ENCODE assay signal across 30 cellular contexts in the genomic region with DNA sequence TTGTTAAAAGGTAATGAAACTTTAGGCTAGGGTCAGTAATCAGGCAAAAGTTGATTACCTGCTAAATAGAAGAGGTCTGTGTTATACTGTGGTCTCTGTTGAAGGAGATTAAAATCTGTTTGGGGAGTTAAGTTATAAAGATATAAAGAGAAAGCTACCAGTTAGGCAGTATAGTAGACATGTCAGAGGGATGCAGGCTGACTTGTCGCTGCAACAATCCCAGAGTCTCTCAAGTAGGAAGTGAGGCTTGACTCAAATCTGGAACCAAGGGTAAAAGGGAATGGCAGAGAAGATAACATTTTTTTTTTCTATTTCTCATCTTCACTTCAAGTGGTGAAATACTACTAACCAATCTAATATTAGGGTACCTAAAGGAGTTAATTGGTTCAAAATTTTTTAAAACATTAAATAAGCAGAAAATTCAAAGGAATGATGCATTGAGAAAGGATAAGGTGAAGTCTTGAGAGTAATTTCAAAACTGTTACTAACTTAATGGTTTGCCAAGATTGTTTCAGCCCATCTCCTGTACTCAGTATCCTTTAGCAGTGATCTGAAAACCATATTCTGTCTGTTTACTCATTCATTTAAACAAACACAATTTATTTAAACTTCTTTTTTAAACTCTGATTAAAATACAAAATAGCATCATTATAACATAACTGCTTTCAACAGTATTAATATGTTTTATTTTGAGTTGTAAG.
"Had no signal": no experiment of that assay in that cellular context is flagged by ENCODE, and none has a peak within 500 bp of the region (broad histone marks: within the 10 kb centered on the region; RNA-seq: fewer than 3 reads in every experiment).

No MANE protein-coding gene starts in this region.

- H3K27ac Mint-ChIP-seq: activated naive CD8-positive, alpha-beta T cell; activated T-helper 1 cell treated with anti-CD3 and anti-CD28 coated beads, Interleukin-12 subunit alpha, Interleukin-12 subunit beta, Interleukin-2, Interleukin-4 antibody, amounts not matched to agents 30 ng/mL and 10 ng/mL and 1 ng/mL, durations not matched to agents 14 hours and 24 hours and 36 hours; brain; stimulated activated memory B cell treated with anti-CD40 and anti-IgM and Interleukin-4, amounts not matched to agents 10 μg/mL and 1 μg/mL and 100 μg/mL, for 72 hours; stimulated activated naive CD8-positive, alpha-beta T cell treated with anti-CD3 and anti-CD28 coated beads, Interleukin-15, amount 100 ng/mL, for 72 hours; WTC11 had no signal

- H3K9me3 ChIP-seq: ascending aorta, heart left ventricle, left lung, lower lobe of right lung, pancreas, prostate gland, upper lobe of left lung, vagina had no signal

- H3K27ac ChIP-seq: ascending aorta, cardiac muscle cell, heart left ventricle, left lung, lower lobe of right lung, pancreas, prostate gland, upper lobe of left lung, vagina had no signal

- H3K4me3 Mint-ChIP-seq: activated T-helper 1 cell treated with anti-CD3 and anti-CD28 coated beads, Interleukin-12 subunit alpha, Interleukin-12 subunit beta, Interleukin-2, Interleukin-4 antibody, amounts not matched to agents 30 ng/mL and 10 ng/mL and 1 ng/mL, durations not matched to agents 14 hours and 24 hours and 36 hours; brain; stimulated activated memory B cell treated with anti-CD40 and anti-IgM and Interleukin-4, amounts not matched to agents 10 μg/mL and 1 μg/mL and 100 μg/mL, for 72 hours; WTC11 had no signal

- H3K27me3 Mint-ChIP-seq: activated naive CD8-positive, alpha-beta T cell; brain; stimulated activated memory B cell treated with anti-CD40 and anti-IgM and Interleukin-4, amounts not matched to agents 10 μg/mL and 1 μg/mL and 100 μg/mL, for 72 hours; stimulated activated naive CD8-positive, alpha-beta T cell treated with anti-CD3 and anti-CD28 coated beads, Interleukin-15, amount 100 ng/mL, for 72 hours had no signal

- H3K27me3 ChIP-seq: ascending aorta, cardiac muscle cell, heart left ventricle, left lung, pancreas, upper lobe of left lung, vagina had no signal

- FAIRE-seq: endothelial cell of umbilical vein, pancreas had no signal

- DNase-seq: activated CD4-positive, alpha-beta T cell treated with anti-CD3 and anti-CD28 coated beads for 1 hour; activated CD4-positive, alpha-beta T cell treated with anti-CD3 and anti-CD28 coated beads, Interleukin-2, amount 50 U/mL, for 1 hour; activated gamma-delta T cell; activated T-cell treated with anti-CD3 and anti-CD28 coated beads for 4 hours; foreskin fibroblast; heart left ventricle; left lung; lower lobe of right lung; mesendoderm; nucleus accumbens; pancreas; retina; stimulated activated CD4-positive, alpha-beta T cell treated with anti-CD3 and anti-CD28 coated beads, Interleukin-12 subunit alpha, Interleukin-12 subunit beta, amount 100 ng/mL, for 4 hours; stimulated activated CD4-positive, alpha-beta T cell treated with anti-CD3 and anti-CD28 coated beads, Interleukin-4, amount 100 ng/mL, for 24 hours; substantia nigra; upper lobe of left lung had no signal

- H3K4me3 ChIP-seq: ascending aorta, cardiac muscle cell, heart left ventricle, left lung, lower lobe of right lung, pancreas, prostate gland, skin epidermis, upper lobe of left lung, vagina had no signal

- ATAC-seq: esophagus mucosa; heart left ventricle; left lung; lower lobe of right lung; pancreas; sciatic nerve; stimulated activated memory B cell treated with anti-CD40 and anti-IgM and Interleukin-4, amounts not matched to agents 10 μg/mL and 1 μg/mL and 100 μg/mL, for 72 hours; WTC11 had no signal

- H3K36me3 ChIP-seq: prostate gland had no signal
